Comparison of ENCODE assay signal across 18 cellular contexts in the genomic region with DNA sequence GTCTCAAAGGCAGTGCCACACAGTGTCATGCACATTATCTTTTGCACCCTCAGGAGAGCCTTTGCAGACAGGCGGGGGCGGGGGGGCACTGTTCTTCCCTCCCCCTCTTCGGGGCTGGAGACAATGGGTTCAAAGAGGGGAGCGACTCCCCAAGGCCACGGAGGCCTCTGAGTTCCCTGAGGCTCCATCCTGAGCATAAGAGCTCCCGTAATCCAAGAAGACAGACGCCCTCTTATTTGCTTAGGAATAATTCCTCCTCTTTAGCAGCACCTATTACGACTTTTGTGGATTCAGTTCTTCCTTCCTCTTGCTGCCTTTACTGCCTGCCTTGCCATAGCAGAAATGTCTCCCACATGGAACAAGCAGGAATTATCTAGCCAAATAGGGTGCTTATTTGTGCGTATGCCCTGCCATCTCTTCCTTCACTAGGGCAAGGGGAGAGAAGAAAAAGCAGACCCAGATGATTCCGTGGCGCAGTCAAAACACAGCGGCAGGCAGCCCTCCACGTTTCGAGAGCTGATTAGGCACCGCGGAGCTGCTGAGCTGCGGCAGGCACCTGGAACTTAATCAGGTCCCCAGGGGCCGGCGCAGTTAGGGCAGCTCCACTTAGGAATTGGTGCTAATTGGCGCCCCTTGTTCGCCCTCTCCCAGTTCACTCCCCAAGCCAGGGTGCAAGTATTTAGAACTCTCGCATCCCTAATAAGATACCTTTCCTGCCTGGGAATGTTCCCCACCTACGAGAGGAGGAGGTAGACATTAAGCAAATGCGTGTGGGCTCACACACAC.
DNase-seq lines count a peak whose midpoint lies in the region; TF ChIP-seq lines count a peak whose summit lies in the region.
"Had no signal": no experiment of that assay in that cellular context is flagged by ENCODE, and none has a peak within 500 bp of the region (broad histone marks: within the 10 kb centered on the region; RNA-seq: fewer than 3 reads in every experiment).

No MANE protein-coding gene starts in this region.

- H3K4me1 ChIP-seq in HUES6 (ENCODE audit: control insufficient read depth, insufficient read depth, low read length) (peaks cover 12% of the 10 kb centered on the region; the same call in 1 of the 2 replicates), neural progenitor cell (peaks cover 6% of the 10 kb centered on the region)
- H3K4me1 ChIP-seq: parathyroid adenoma, SJSA1, upper lobe of left lung had no signal

- peak overlapping the region; percentile 30 for H3K27ac Mint-ChIP-seq in neural progenitor cell
- H3K27ac Mint-ChIP-seq: activated naive CD8-positive, alpha-beta T cell treated with anti-CD3 and anti-CD28 coated beads, Interleukin-2, amount 50 U/mL, for 24 hours; memory B cell; stimulated activated naive CD8-positive, alpha-beta T cell treated with anti-CD3 and anti-CD28 coated beads, Interleukin-15, amount 100 ng/mL, for 72 hours had no signal

- no peaks in the 10 kb centered on the region for H3F3A ChIP-seq in neural progenitor cell (ENCODE audit: low read depth)

- no peaks in the 10 kb centered on the region for H3K79me2 ChIP-seq in neural progenitor cell (ENCODE audit: low read depth)
- H3K79me2 ChIP-seq: parathyroid adenoma had no signal

- no peak overlapping the region for H3K4me3 Mint-ChIP-seq in neural progenitor cell
- H3K4me3 Mint-ChIP-seq: activated naive CD8-positive, alpha-beta T cell treated with anti-CD3 and anti-CD28 coated beads, Interleukin-2, amount 50 U/mL, for 24 hours; memory B cell; naive thymus-derived CD4-positive, alpha-beta T cell; stimulated activated naive CD8-positive, alpha-beta T cell treated with anti-CD3 and anti-CD28 coated beads, Interleukin-15, amount 100 ng/mL, for 72 hours had no signal

- H3K36me3 Mint-ChIP-seq in neural progenitor cell = no peaks in the 10 kb centered on the region
- H3K36me3 Mint-ChIP-seq: memory B cell; naive thymus-derived CD4-positive, alpha-beta T cell had no signal

- H2AFZ ChIP-seq in neural progenitor cell (replicated peaks) = no peak overlapping the region
- H2AFZ ChIP-seq: GM23248, parathyroid adenoma had no signal

- no peaks in the 10 kb centered on the region for H3K27me3 ChIP-seq in HUES6 (ENCODE audit: control insufficient read depth, insufficient read depth, low read length)
- no peaks in the 10 kb centered on the region for H3K27me3 ChIP-seq in WERI-Rb-1 (ENCODE audit: insufficient read depth, low read depth, severe bottlenecking)
- H3K27me3 ChIP-seq in neural progenitor cell = no peaks in the 10 kb centered on the region
- H3K27me3 ChIP-seq: SJSA1, upper lobe of left lung had no signal

- H3K4me2 ChIP-seq in neural progenitor cell = peak overlapping the region; percentile 31

- peaks cover 6% of the 10 kb centered on the region for H3K4me1 Mint-ChIP-seq in neural progenitor cell
- H3K4me1 Mint-ChIP-seq: activated naive CD8-positive, alpha-beta T cell treated with anti-CD3 and anti-CD28 coated beads, Interleukin-2, amount 50 U/mL, for 24 hours; memory B cell; naive thymus-derived CD4-positive, alpha-beta T cell; stimulated activated naive CD8-positive, alpha-beta T cell treated with anti-CD3 and anti-CD28 coated beads, Interleukin-15, amount 100 ng/mL, for 72 hours had no signal

- H3K36me3 ChIP-seq in HUES6 (ENCODE audit: control insufficient read depth, insufficient read depth, low read length) = no peaks in the 10 kb centered on the region
- no peaks in the 10 kb centered on the region for H3K36me3 ChIP-seq in WERI-Rb-1
- H3K36me3 ChIP-seq in neural progenitor cell = no peaks in the 10 kb centered on the region
- H3K36me3 ChIP-seq: SJSA1, upper lobe of left lung had no signal

- DNase-seq in NCI-H1436 treated with DMSO at 0.1 percent for 48 hours (lab: John Stamatoyannopoulos, UW) (peak; percentile 74), WERI-Rb-1 (peak; percentile 73), neural progenitor cell (ENCODE audit: low spot score) (peak; percentile 55), NOMO-1 treated with DMSO at 0.1 percent for 48 hours (lab: John Stamatoyannopoulos, UW; ENCODE audit: unreplicated experiment) (no peak), kidney glomerular epithelial cell (lab: John Stamatoyannopoulos, UW) (no peak)
- DNase-seq in stimulated activated CD4-positive, alpha-beta T cell treated with anti-CD3 and anti-CD28 coated beads, Interleukin-4, amount 100 ng/mL, for 4 hours = no peak
- DNase-seq: activated naive CD8-positive, alpha-beta T cell treated with anti-CD3 and anti-CD28 coated beads, Interleukin-2, amount 50 U/mL, for 24 hours; AML-193; GM23248; naive thymus-derived CD4-positive, alpha-beta T cell; NCI-H774; stimulated activated CD4-positive, alpha-beta T cell treated with anti-CD3 and anti-CD28 coated beads, Interleukin-2, amount 100 ng/mL, for 24 hours; stimulated activated naive CD8-positive, alpha-beta T cell treated with anti-CD3 and anti-CD28 coated beads, Interleukin-15, amount 100 ng/mL, for 72 hours; upper lobe of left lung had no signal

- H3K27ac ChIP-seq in HUES6 (ENCODE audit: low read depth, low read length) (no peak overlapping the region), WERI-Rb-1 (no peak overlapping the region), neural progenitor cell (no peak overlapping the region)
- H3K27ac ChIP-seq: GM23248, parathyroid adenoma, SJSA1, upper lobe of left lung had no signal

- H3K9me3 ChIP-seq in HUES6 (ENCODE audit: control insufficient read depth, insufficient read depth, low read depth, low read length) = no peaks in the 10 kb centered on the region
- no peaks in the 10 kb centered on the region for H3K9me3 ChIP-seq in WERI-Rb-1 (ENCODE audit: severe bottlenecking)
- no peaks in the 10 kb centered on the region for H3K9me3 ChIP-seq in neural progenitor cell (ENCODE audit: low read depth)
- H3K9me3 ChIP-seq: SJSA1, upper lobe of left lung had no signal

- no peaks in the 10 kb centered on the region for H4K20me1 ChIP-seq in neural progenitor cell (ENCODE audit: low read depth)

- peak overlapping the region; percentile 26; the same call in 1 of the 2 replicates for H3K4me3 ChIP-seq in HUES6 (ENCODE audit: low read depth, low read length)
- H3K4me3 ChIP-seq in WERI-Rb-1 (ENCODE audit: low read depth, low read length) = peak overlapping the region; percentile 39
- H3K4me3 ChIP-seq in neural progenitor cell = no peak overlapping the region
- H3K4me3 ChIP-seq: GM23248, SJSA1, upper lobe of left lung had no signal

- H3K9ac ChIP-seq in HUES6 (ENCODE audit: low read length) (no peak overlapping the region), neural progenitor cell (no peak overlapping the region)
- H3K9ac ChIP-seq: GM23248, parathyroid adenoma had no signal

- TF ChIP-seq CTCF in WERI-Rb-1 (IDR thresholded peaks at IDR 0.05; ENCODE audit: low read depth, low read length) = no peak
- TF ChIP-seq CTCF in neural progenitor cell (IDR thresholded peaks at IDR 0.05) = no peak

- H3K27me3 Mint-ChIP-seq in neural progenitor cell (ENCODE audit: insufficient read depth, low read depth) = peaks cover 5% of the 10 kb centered on the region
- H3K27me3 Mint-ChIP-seq: stimulated activated naive CD8-positive, alpha-beta T cell treated with anti-CD3 and anti-CD28 coated beads, Interleukin-15, amount 100 ng/mL, for 72 hours had no signal

- no peaks in the 10 kb centered on the region for H3K9me3 Mint-ChIP-seq in neural progenitor cell
- H3K9me3 Mint-ChIP-seq: activated naive CD8-positive, alpha-beta T cell treated with anti-CD3 and anti-CD28 coated beads, Interleukin-2, amount 50 U/mL, for 24 hours; memory B cell; naive thymus-derived CD4-positive, alpha-beta T cell; stimulated activated naive CD8-positive, alpha-beta T cell treated with anti-CD3 and anti-CD28 coated beads, Interleukin-15, amount 100 ng/mL, for 72 hours had no signal

Comparison
In these comparisons a context has a peak if more than half of its experiments do, and no peak if none do; other contexts are left out.
1. DNase-seq: peak in NCI-H1436 treated with DMSO at 0.1 percent for 48 hours (single experiment), WERI-Rb-1 (single experiment) and neural progenitor cell (single experiment); none in stimulated activated CD4-positive, alpha-beta T cell treated with anti-CD3 and anti-CD28 coated beads, Interleukin-4, amount 100 ng/mL, for 4 hours (0 of 2), NOMO-1 treated with DMSO at 0.1 percent for 48 hours (single experiment) and kidney glomerular epithelial cell (single experiment).